Comparison of ENCODE assay signal across 8 cellular contexts in genomic region chr19:10808937-10809655, GRCh38.
DNase-seq lines count a peak whose midpoint lies in the region; ATAC-seq and TF ChIP-seq lines count a peak whose summit lies in the region.

No MANE protein-coding gene starts in this region.

- peak; percentile 5 for DNase-seq in AG09309 (ENCODE audit: low read depth)
- peak in 74 of 76 experiments; percentile 50 to 98 (median 88) for DNase-seq in HUDEP-2 (lab: John Stamatoyannopoulos, UW; ENCODE audit: unreplicated experiment in 76 of 76)
- peak; percentile 31 for DNase-seq in activated effector memory CD4-positive, alpha-beta T cell treated with Interleukin-2 at 50 U/mL for 16 hours
- DNase-seq in kidney tubule cell (ENCODE audit: low spot score): peak; percentile 60
- no peak for DNase-seq in foreskin melanocyte
- DNase-seq in amygdala (lab: John Stamatoyannopoulos, UW): no peak
- DNase-seq in NCI-H2196 treated with DMSO at 0.1 percent for 48 hours (lab: John Stamatoyannopoulos, UW; ENCODE audit: unreplicated experiment): no peak

- H3K4me3 ChIP-seq in AG09309 (ENCODE audit: control insufficient read depth, low read depth, low read length): no peak overlapping the region

- no peak for ATAC-seq in HG02571 (IDR thresholded peaks at IDR 0.05; ENCODE audit: unreplicated experiment)

- TF ChIP-seq CTCF in AG09309 (IDR thresholded peaks at IDR 0.05; ENCODE audit: control insufficient read depth, insufficient read depth, low read depth, low read length, missing control alignments): no peak

Comparison
In these comparisons a context has a peak if more than half of its experiments do, and no peak if none do; other contexts are left out.
1. DNase-seq: peak in AG09309 (single experiment), HUDEP-2 (74 of 76), activated effector memory CD4-positive, alpha-beta T cell treated with Interleukin-2 at 50 U/mL for 16 hours (single experiment) and kidney tubule cell (single experiment); none in foreskin melanocyte (single experiment), amygdala (0 of 56) and NCI-H2196 treated with DMSO at 0.1 percent for 48 hours (single experiment).